Comparison of ENCODE assay signal across 12 cellular contexts in the genomic region with DNA sequence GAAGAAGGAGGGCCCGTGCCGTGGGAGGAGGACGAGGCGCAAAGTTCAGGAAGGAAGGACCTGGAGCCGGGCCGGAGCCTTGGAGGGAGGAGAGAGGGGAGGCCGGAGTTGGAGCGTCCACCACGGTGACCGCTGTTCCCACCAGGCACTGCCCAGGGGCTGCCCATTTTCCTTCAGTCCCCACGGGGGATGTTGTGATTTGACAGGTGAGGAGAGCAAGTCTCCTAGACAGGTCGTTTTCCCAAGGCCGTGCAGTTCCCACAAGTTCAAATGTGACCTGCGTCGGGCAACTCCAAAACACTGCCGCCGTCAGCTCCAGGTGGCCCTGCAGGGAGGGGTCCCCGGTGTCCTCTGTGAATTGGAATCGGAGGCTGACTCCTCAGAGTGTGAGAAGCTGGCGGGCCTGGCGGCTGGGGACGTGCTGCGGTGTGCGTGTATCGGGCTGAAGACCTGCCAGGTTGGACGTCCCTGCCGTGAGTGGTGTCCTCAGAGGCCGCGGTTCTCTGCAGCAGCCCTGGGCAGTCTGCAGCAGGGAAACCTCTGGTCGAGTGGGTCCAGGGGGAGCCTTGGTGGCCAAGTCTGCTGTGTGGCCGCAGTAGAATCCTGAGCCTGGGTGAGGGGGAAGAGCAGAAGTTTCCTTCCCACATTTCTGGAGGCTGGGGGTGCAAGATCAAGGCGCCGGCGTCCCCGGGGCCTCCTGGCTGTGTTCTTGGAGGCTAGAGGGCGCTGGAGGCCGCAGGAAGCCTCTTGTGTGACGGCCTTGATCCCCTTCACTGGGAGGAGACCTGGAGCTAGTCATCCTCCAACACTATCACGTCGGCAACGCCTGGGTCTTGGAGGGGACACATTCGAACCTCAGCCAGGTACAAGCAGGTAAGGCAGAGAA.
A peak's percentile ranks its signal among the peaks of the same experiment; 100 is the strongest.
DNase-seq lines count a peak whose midpoint lies in the region; ATAC-seq and TF ChIP-seq lines count a peak whose summit lies in the region.
"Had no signal": no experiment of that assay in that cellular context is flagged by ENCODE, and none has a peak within 500 bp of the region (broad histone marks: within the 10 kb centered on the region; RNA-seq: fewer than 3 reads in every experiment).

No MANE protein-coding gene starts in this region.

- H4K20me1 ChIP-seq in H9 (ENCODE audit: control insufficient read depth, insufficient read depth, insufficient read length) = no peaks in the 10 kb centered on the region

- DNase-seq in activated CD8-positive, alpha-beta T cell treated with anti-CD3 and anti-CD28 coated beads for 36 hours = peak; percentile 7
- DNase-seq in activated CD8-positive, alpha-beta T cell treated with anti-CD3 and anti-CD28 coated beads, Interleukin-2, amount 10 ng/mL, durations not matched to agents 7 days and 5 days = no peak
- peak; percentile 76 for DNase-seq in H9
- peak; percentile 66 for DNase-seq in chondrocyte (ENCODE audit: low spot score)
- no peak for DNase-seq in progenitor cell of endocrine pancreas (ENCODE audit: low spot score, unreplicated experiment)
- DNase-seq in SW480 (ENCODE audit: low spot score) = no peak
- DNase-seq in activated T-cell treated with anti-CD3 and anti-CD28 coated beads for 4 hours = no peak
- DNase-seq in hippocampal formation (lab: John Stamatoyannopoulos, UW) = no peak
- DNase-seq: activated CD4-positive, alpha-beta T cell treated with anti-CD3 and anti-CD28 coated beads for 1 hour; dermis blood vessel endothelial cell; NCI-H2107 had no signal

- no peaks in the 10 kb centered on the region for H3K79me1 ChIP-seq in H9 (ENCODE audit: insufficient read depth, low read depth, low read length, poor library complexity, severe bottlenecking)

- no peak overlapping the region for H2BK15ac ChIP-seq in H9 (ENCODE audit: low read depth, low read length)

- no peak overlapping the region for H3K14ac ChIP-seq in H9 (ENCODE audit: insufficient read depth, low read length)

- no peak overlapping the region for H2BK20ac ChIP-seq in H9 (ENCODE audit: low read depth, low read length, poor library complexity, severe bottlenecking)

- peaks cover 2% of the 10 kb centered on the region for H3K23me2 ChIP-seq in H9 (ENCODE audit: insufficient read length, low read depth, low read length, poor library complexity, severe bottlenecking)

- H3K18ac ChIP-seq in H9 (ENCODE audit: insufficient read length, low read depth, low read length) = no peak overlapping the region

- H3K4me1 Mint-ChIP-seq in activated CD8-positive, alpha-beta T cell treated with anti-CD3 and anti-CD28 coated beads for 36 hours (ENCODE audit: low read depth) = no peaks in the 10 kb centered on the region
- no peaks in the 10 kb centered on the region for H3K4me1 Mint-ChIP-seq in activated CD8-positive, alpha-beta T cell treated with anti-CD3 and anti-CD28 coated beads, Interleukin-2, amount 10 ng/mL, durations not matched to agents 7 days and 5 days (ENCODE audit: low read depth)
- peaks cover 10 to 15% of the 10 kb centered on the region in 2 experiments for H3K4me1 Mint-ChIP-seq in H9
- H3K4me1 Mint-ChIP-seq in chondrocyte (ENCODE audit: low read depth) = no peaks in the 10 kb centered on the region
- H3K4me1 Mint-ChIP-seq in progenitor cell of endocrine pancreas (ENCODE audit: low read depth) = peaks cover 6% of the 10 kb centered on the region

- CTCF ChIA-PET in activated CD8-positive, alpha-beta T cell treated with anti-CD3 and anti-CD28 coated beads for 36 hours (lab: Charles Lee) = no interaction called here
- CTCF ChIA-PET in activated CD8-positive, alpha-beta T cell treated with anti-CD3 and anti-CD28 coated beads, Interleukin-2, amount 10 ng/mL, durations not matched to agents 7 days and 5 days (lab: Charles Lee) = no interaction called here

- no peak overlapping the region for H3K4me3 Mint-ChIP-seq in activated CD8-positive, alpha-beta T cell treated with anti-CD3 and anti-CD28 coated beads for 36 hours
- no peak overlapping the region for H3K4me3 Mint-ChIP-seq in activated CD8-positive, alpha-beta T cell treated with anti-CD3 and anti-CD28 coated beads, Interleukin-2, amount 10 ng/mL, durations not matched to agents 7 days and 5 days
- H3K4me3 Mint-ChIP-seq in H9 (peak overlapping the region in 1 of 2 experiments; percentile 32; a peak in 1 of 5 replicates), chondrocyte (ENCODE audit: unreplicated experiment) (no peak overlapping the region), progenitor cell of endocrine pancreas (ENCODE audit: low read depth) (no peak overlapping the region)

- no peak overlapping the region for H4K8ac ChIP-seq in H9 (replicated peaks; ENCODE audit: insufficient read length, low read depth, low read length)

- no peak overlapping the region for H3T11ph ChIP-seq in H9 (ENCODE audit: low read length)

- H3K27ac ChIP-seq in H9 (ENCODE audit: insufficient read length, low read depth, low read length) = no peak overlapping the region
- H3K27ac ChIP-seq: upper lobe of left lung had no signal

- no peak overlapping the region for H4K91ac ChIP-seq in H9 (ENCODE audit: insufficient read length, low read depth, low read length)

- no peak overlapping the region for H3K56ac ChIP-seq in H9 (ENCODE audit: insufficient read length, low read depth, low read length)

- no peak overlapping the region for H2AFZ ChIP-seq in H9 (ENCODE audit: low read length)

- no peak overlapping the region for H4K5ac ChIP-seq in H9 (ENCODE audit: insufficient read length, low read depth, low read length)

- POLR2A ChIA-PET in activated CD8-positive, alpha-beta T cell treated with anti-CD3 and anti-CD28 coated beads for 36 hours (lab: Charles Lee) = no interaction called here
- POLR2A ChIA-PET in activated CD8-positive, alpha-beta T cell treated with anti-CD3 and anti-CD28 coated beads, Interleukin-2, amount 10 ng/mL, durations not matched to agents 7 days and 5 days (lab: Charles Lee) = no interaction called here

- no peak overlapping the region for H2BK5ac ChIP-seq in H9 (ENCODE audit: insufficient read length, low read length)

- H3K27me3 Mint-ChIP-seq in activated CD8-positive, alpha-beta T cell treated with anti-CD3 and anti-CD28 coated beads for 36 hours = peaks cover 5% of the 10 kb centered on the region
- no peaks in the 10 kb centered on the region for H3K27me3 Mint-ChIP-seq in activated CD8-positive, alpha-beta T cell treated with anti-CD3 and anti-CD28 coated beads, Interleukin-2, amount 10 ng/mL, durations not matched to agents 7 days and 5 days (ENCODE audit: low read depth)
- peaks cover 13% of the 10 kb centered on the region for H3K27me3 Mint-ChIP-seq in H9 (ENCODE audit: low read depth)
- H3K27me3 Mint-ChIP-seq in chondrocyte (ENCODE audit: low read depth) = peaks cover 27% of the 10 kb centered on the region
- peaks cover 39% of the 10 kb centered on the region for H3K27me3 Mint-ChIP-seq in progenitor cell of endocrine pancreas

- H3K23ac ChIP-seq in H9 (ENCODE audit: insufficient read length, low read depth, low read length) = no peak overlapping the region

- H3K36me3 Mint-ChIP-seq in activated CD8-positive, alpha-beta T cell treated with anti-CD3 and anti-CD28 coated beads for 36 hours (ENCODE audit: low read depth) = no peaks in the 10 kb centered on the region
- H3K36me3 Mint-ChIP-seq in activated CD8-positive, alpha-beta T cell treated with anti-CD3 and anti-CD28 coated beads, Interleukin-2, amount 10 ng/mL, durations not matched to agents 7 days and 5 days (ENCODE audit: low read depth) = no peaks in the 10 kb centered on the region
- H3K36me3 Mint-ChIP-seq in H9 (ENCODE audit: insufficient read depth in 1 of 3, low read depth in 3 of 3) (no peaks in the 10 kb centered on the region; a peak in 2 of 7 replicates), chondrocyte (ENCODE audit: low read depth) (no peaks in the 10 kb centered on the region), progenitor cell of endocrine pancreas (ENCODE audit: insufficient read depth) (no peaks in the 10 kb centered on the region)

- H3K4ac ChIP-seq in H9 (ENCODE audit: low read depth, low read length) = no peak overlapping the region

- no peak overlapping the region for H2BK12ac ChIP-seq in H9 (ENCODE audit: insufficient read length, low read depth, low read length)

- no peaks in the 10 kb centered on the region for H3K27me3 ChIP-seq in H9 (ENCODE audit: insufficient read depth, low read length)
- H3K27me3 ChIP-seq: upper lobe of left lung had no signal

- no peak for TF ChIP-seq CTCF in activated CD8-positive, alpha-beta T cell treated with anti-CD3 and anti-CD28 coated beads for 36 hours (IDR thresholded peaks at IDR 0.05)
- TF ChIP-seq CTCF in H9 (conservative IDR thresholded peaks at IDR 0.05) = peak; percentile 61
- TF ChIP-seq CTCF in chondrocyte (IDR thresholded peaks at IDR 0.05) = peak; percentile 30
- peak; percentile 22 for TF ChIP-seq CTCF in progenitor cell of endocrine pancreas (IDR thresholded peaks at IDR 0.05; ENCODE audit: unreplicated experiment)

- H2BK120ac ChIP-seq in H9 (ENCODE audit: low read depth, low read length, poor library complexity, severe bottlenecking) = no peak overlapping the region

- no peak overlapping the region for H2AK5ac ChIP-seq in H9 (ENCODE audit: insufficient read length, low read length)

- H3K9me3 ChIP-seq in H9 (ENCODE audit: control insufficient read depth, low read depth, low read length) = no peaks in the 10 kb centered on the region
- H3K9me3 ChIP-seq: upper lobe of left lung had no signal

- no peak overlapping the region for H3K9ac ChIP-seq in H9 (ENCODE audit: extremely low read depth, insufficient read length, low read length)

- no peaks in the 10 kb centered on the region for H3K79me2 ChIP-seq in H9 (ENCODE audit: insufficient read depth, low read length)

- ATAC-seq in activated CD8-positive, alpha-beta T cell treated with anti-CD3 and anti-CD28 coated beads for 36 hours = no peak
- ATAC-seq in activated CD8-positive, alpha-beta T cell treated with anti-CD3 and anti-CD28 coated beads, Interleukin-2, amount 10 ng/mL, durations not matched to agents 7 days and 5 days = no peak

- no peak overlapping the region for H3K4me2 ChIP-seq in H9 (ENCODE audit: insufficient read depth, insufficient read length, low read length)

- H3K4me1 ChIP-seq in H9 (ENCODE audit: insufficient read depth, low read length) = no peaks in the 10 kb centered on the region

- intact Hi-C loops in activated CD8-positive, alpha-beta T cell treated with anti-CD3 and anti-CD28 coated beads for 36 hours (cut with micrococcal nuclease) = no loop called here

- no CpG with 5 or more reads among the region's 42 CpGs for WGBS in H9 (ENCODE audit: extremely low coverage, insufficient read length, low lambda C conversion rate)

- no peak overlapping the region for H3K27ac Mint-ChIP-seq in activated CD8-positive, alpha-beta T cell treated with anti-CD3 and anti-CD28 coated beads for 36 hours
- H3K27ac Mint-ChIP-seq in activated CD8-positive, alpha-beta T cell treated with anti-CD3 and anti-CD28 coated beads, Interleukin-2, amount 10 ng/mL, durations not matched to agents 7 days and 5 days = no peak overlapping the region
- peak overlapping the region in 1 of 3 experiments; percentile 85; a peak in 1 of 7 replicates for H3K27ac Mint-ChIP-seq in H9
- no peak overlapping the region for H3K27ac Mint-ChIP-seq in chondrocyte (ENCODE audit: unreplicated experiment)
- H3K27ac Mint-ChIP-seq in progenitor cell of endocrine pancreas = no peak overlapping the region

- no peaks in the 10 kb centered on the region for H3K9me3 Mint-ChIP-seq in activated CD8-positive, alpha-beta T cell treated with anti-CD3 and anti-CD28 coated beads for 36 hours
- no peaks in the 10 kb centered on the region for H3K9me3 Mint-ChIP-seq in activated CD8-positive, alpha-beta T cell treated with anti-CD3 and anti-CD28 coated beads, Interleukin-2, amount 10 ng/mL, durations not matched to agents 7 days and 5 days (ENCODE audit: insufficient read depth)
- H3K9me3 Mint-ChIP-seq in H9 (no peaks in the 10 kb centered on the region), chondrocyte (ENCODE audit: low read depth) (no peaks in the 10 kb centered on the region), progenitor cell of endocrine pancreas (ENCODE audit: low read depth) (no peaks in the 10 kb centered on the region)

Comparison
In these comparisons a context has a peak if more than half of its experiments do, and no peak if none do; other contexts are left out.
1. DNase-seq: peak in activated CD8-positive, alpha-beta T cell treated with anti-CD3 and anti-CD28 coated beads for 36 hours (single experiment), H9 (single experiment) and chondrocyte (single experiment); none in activated CD8-positive, alpha-beta T cell treated with anti-CD3 and anti-CD28 coated beads, Interleukin-2, amount 10 ng/mL, durations not matched to agents 7 days and 5 days (single experiment), progenitor cell of endocrine pancreas (single experiment), SW480 (single experiment), activated T-cell treated with anti-CD3 and anti-CD28 coated beads for 4 hours (single experiment) and hippocampal formation (0 of 2).